Comparison of ENCODE assay signal across 18 cellular contexts in the genomic region with DNA sequence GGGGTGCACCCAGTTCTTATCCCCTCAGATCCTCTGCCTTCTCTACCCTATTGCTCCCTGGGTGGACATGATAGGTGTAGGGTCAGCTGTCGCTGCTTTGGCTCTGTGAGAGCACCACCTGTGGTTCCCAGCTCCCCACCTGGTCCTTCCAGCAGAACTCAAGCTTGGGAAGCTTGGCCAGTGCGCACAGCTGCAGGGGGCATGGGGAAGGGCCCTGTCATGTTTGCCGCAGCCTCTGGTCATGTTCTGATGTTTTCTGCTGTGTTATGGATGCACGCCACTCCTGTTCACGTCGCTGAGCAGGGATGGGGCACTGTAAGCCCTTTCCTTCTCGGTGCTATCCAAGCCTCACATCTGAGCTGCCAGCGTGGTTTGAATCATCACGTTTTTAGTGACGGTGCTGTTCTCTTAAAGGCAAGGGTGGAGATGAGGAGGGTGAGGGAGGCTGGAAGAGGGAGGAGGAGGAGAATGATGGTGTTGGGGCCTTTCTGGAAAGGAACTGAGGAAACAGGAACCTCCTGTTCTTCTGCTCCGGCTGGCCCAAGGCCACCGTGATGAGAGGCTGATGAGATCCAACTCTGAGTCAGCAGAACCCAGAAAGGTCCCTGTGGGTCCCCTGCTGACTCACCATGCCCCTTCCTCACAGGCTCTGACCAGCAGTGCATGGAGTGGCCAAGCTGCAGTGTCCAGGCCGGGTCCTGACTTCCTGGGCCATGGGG.
A peak's percentile ranks its signal among the peaks of the same experiment; 100 is the strongest.
DNase-seq lines count a peak whose midpoint lies in the region; ATAC-seq and TF ChIP-seq lines count a peak whose summit lies in the region.
"Had no signal": no experiment of that assay in that cellular context is flagged by ENCODE, and none has a peak within 500 bp of the region (broad histone marks: within the 10 kb centered on the region; RNA-seq: fewer than 3 reads in every experiment).

No MANE protein-coding gene starts in this region.

- H3K27ac Mint-ChIP-seq in neural crest cell (ENCODE audit: unreplicated experiment): peak overlapping the region; percentile 35
- H3K27ac Mint-ChIP-seq: naive thymus-derived CD8-positive, alpha-beta T cell; stimulated activated naive CD8-positive, alpha-beta T cell treated with anti-CD3 and anti-CD28 coated beads, Interleukin-15, amount 100 ng/mL, for 72 hours; type B pancreatic cell had no signal

- H3K9me3 Mint-ChIP-seq in neural crest cell: peaks cover 4% of the 10 kb centered on the region
- H3K9me3 Mint-ChIP-seq: central memory CD8-positive, alpha-beta T cell; naive thymus-derived CD8-positive, alpha-beta T cell; stimulated activated naive CD8-positive, alpha-beta T cell treated with anti-CD3 and anti-CD28 coated beads, Interleukin-15, amount 100 ng/mL, for 72 hours had no signal

- H3K9me3 ChIP-seq in body of pancreas: no peaks in the 10 kb centered on the region
- H3K9me3 ChIP-seq in hepatocyte (ENCODE audit: low read depth): no peaks in the 10 kb centered on the region
- no peaks in the 10 kb centered on the region for H3K9me3 ChIP-seq in Karpas-422 (ENCODE audit: low read length)
- H3K9me3 ChIP-seq: A549 had no signal

- no peak overlapping the region for H3K4me2 ChIP-seq in hepatocyte
- no peak overlapping the region for H3K4me2 ChIP-seq in Karpas-422 (ENCODE audit: low read depth, low read length, poor library complexity, severe bottlenecking)
- H3K4me2 ChIP-seq: A549 had no signal

- no peak for TF ChIP-seq POLR2A in body of pancreas (IDR thresholded peaks at IDR 0.05)

- H3K4me1 ChIP-seq in ACC112 (ENCODE audit: control insufficient read depth, insufficient read depth, low read length, unreplicated experiment): peaks cover 15% of the 10 kb centered on the region
- H3K4me1 ChIP-seq in body of pancreas: peaks cover 44% of the 10 kb centered on the region
- H3K4me1 ChIP-seq in hepatocyte (ENCODE audit: insufficient read depth): peaks cover 10% of the 10 kb centered on the region
- no peaks in the 10 kb centered on the region for H3K4me1 ChIP-seq in Karpas-422 (ENCODE audit: low read length)
- H3K4me1 ChIP-seq: A549 had no signal

- peak overlapping the region; percentile 49 for H3K27ac ChIP-seq in ACC112 (ENCODE audit: low read depth, low read length)
- H3K27ac ChIP-seq in body of pancreas: peak overlapping the region; percentile 23 to 79 (median 64)
- peak overlapping the region; percentile 47 for H3K27ac ChIP-seq in hepatocyte
- no peak overlapping the region for H3K27ac ChIP-seq in Karpas-422 (ENCODE audit: low read length)
- H3K27ac ChIP-seq: A549 had no signal

- H3K4me3 ChIP-seq in ACC112 (ENCODE audit: low read depth, low read length) (no peak overlapping the region), body of pancreas (no peak overlapping the region), hepatocyte (no peak overlapping the region), Karpas-422 (ENCODE audit: low read length) (no peak overlapping the region)
- H3K4me3 ChIP-seq: A549 had no signal

- DNase-seq in body of pancreas: peak; percentile 63 to 83 (median 79)
- no peak for DNase-seq in hepatocyte (ENCODE audit: low spot score)
- DNase-seq in neural crest cell (ENCODE audit: low read depth, low spot score): no peak
- DNase-seq in iPS-NIHi7 (ENCODE audit: extremely low spot score): no peak
- no peak for DNase-seq in Karpas-422
- DNase-seq in NCI-H2029 (lab: John Stamatoyannopoulos, UW): no peak
- DNase-seq: activated CD4-positive, alpha-beta T cell treated with anti-CD3 and anti-CD28 coated beads for 48 hours; activated effector memory CD4-positive, alpha-beta T cell treated with Interleukin-2 at 50 U/mL for 16 hours; effector memory CD4-positive, alpha-beta T cell; naive thymus-derived CD8-positive, alpha-beta T cell; NCI-H1105; stimulated activated naive CD8-positive, alpha-beta T cell treated with anti-CD3 and anti-CD28 coated beads, Interleukin-15, amount 100 ng/mL, for 72 hours had no signal

- no peaks in the 10 kb centered on the region for H3K79me2 ChIP-seq in ACC112 (ENCODE audit: control insufficient read depth, insufficient read depth, low read length, unreplicated experiment)
- H3K79me2 ChIP-seq in hepatocyte: no peaks in the 10 kb centered on the region
- no peaks in the 10 kb centered on the region for H3K79me2 ChIP-seq in Karpas-422 (ENCODE audit: low read length)

- no peaks in the 10 kb centered on the region for H3K27me3 ChIP-seq in ACC112 (ENCODE audit: insufficient read depth, low read length)
- H3K27me3 ChIP-seq in body of pancreas: no peaks in the 10 kb centered on the region
- H3K27me3 ChIP-seq in hepatocyte: no peaks in the 10 kb centered on the region
- no peaks in the 10 kb centered on the region for H3K27me3 ChIP-seq in Karpas-422 (ENCODE audit: low read length)

- no peaks in the 10 kb centered on the region for H3K27me3 Mint-ChIP-seq in neural crest cell (ENCODE audit: low read depth)
- H3K27me3 Mint-ChIP-seq: type B pancreatic cell had no signal

- H2AFZ ChIP-seq in ACC112 (ENCODE audit: low read length, unreplicated experiment) (peak overlapping the region; percentile 27), hepatocyte (no peak overlapping the region), Karpas-422 (ENCODE audit: low read length) (no peak overlapping the region)

- no peaks in the 10 kb centered on the region for H4K20me1 ChIP-seq in hepatocyte (ENCODE audit: insufficient read depth, poor library complexity, severe bottlenecking)
- no peaks in the 10 kb centered on the region for H4K20me1 ChIP-seq in Karpas-422 (ENCODE audit: insufficient read depth, low read depth, low read length)

- 18 to 28% methylated on average over 12 to 13 of the region's 13 CpGs for WGBS in body of pancreas, 2 donors
- WGBS in hepatocyte (ENCODE audit: low lambda C conversion rate, missing lambda C conversion rate): 87% methylated on average over 13 of the region's 13 CpGs

- ATAC-seq in body of pancreas: peak; percentile 73
- no peak for ATAC-seq in HG03378 (IDR thresholded peaks at IDR 0.05; ENCODE audit: unreplicated experiment)
- ATAC-seq: A549; naive thymus-derived CD8-positive, alpha-beta T cell; SK-N-SH treated with all-trans-retinoic acid at 6 μM for 48 hours; stimulated activated naive CD8-positive, alpha-beta T cell treated with anti-CD3 and anti-CD28 coated beads, Interleukin-15, amount 100 ng/mL, for 72 hours had no signal

- TF ChIP-seq CTCF in body of pancreas (IDR thresholded peaks at IDR 0.05): no peak
- TF ChIP-seq CTCF in hepatocyte (IDR thresholded peaks at IDR 0.05; ENCODE audit: poor library complexity): no peak
- TF ChIP-seq CTCF in neural crest cell (conservative IDR thresholded peaks at IDR 0.05): no peak

- H3K36me3 ChIP-seq in ACC112 (ENCODE audit: insufficient read depth, low read length) (no peaks in the 10 kb centered on the region), body of pancreas (replicated peaks in 1 of 2; ENCODE audit: insufficient read depth in 1 of 2, low read depth in 2 of 2) (no peaks in the 10 kb centered on the region), hepatocyte (replicated peaks; ENCODE audit: insufficient read depth, low read depth) (no peaks in the 10 kb centered on the region), Karpas-422 (ENCODE audit: insufficient read depth, low read length) (no peaks in the 10 kb centered on the region)

- H3K4me1 Mint-ChIP-seq in neural crest cell: no peaks in the 10 kb centered on the region
- H3K4me1 Mint-ChIP-seq: central memory CD8-positive, alpha-beta T cell; naive thymus-derived CD8-positive, alpha-beta T cell; stimulated activated naive CD8-positive, alpha-beta T cell treated with anti-CD3 and anti-CD28 coated beads, Interleukin-15, amount 100 ng/mL, for 72 hours had no signal

- H3K9me2 ChIP-seq in hepatocyte (replicated peaks; ENCODE audit: insufficient read depth) (no peaks in the 10 kb centered on the region), Karpas-422 (replicated peaks; ENCODE audit: insufficient read depth, low read length) (no peaks in the 10 kb centered on the region)

- intact Hi-C loops in body of pancreas (cut with DNase I): no loop called here

- no peak overlapping the region for H3K9ac ChIP-seq in Karpas-422 (ENCODE audit: low read length)

- H3K4me3 Mint-ChIP-seq in neural crest cell: no peak overlapping the region
- H3K4me3 Mint-ChIP-seq: central memory CD8-positive, alpha-beta T cell; naive thymus-derived CD8-positive, alpha-beta T cell; stimulated activated naive CD8-positive, alpha-beta T cell treated with anti-CD3 and anti-CD28 coated beads, Interleukin-15, amount 100 ng/mL, for 72 hours; type B pancreatic cell had no signal

- no peaks in the 10 kb centered on the region for H3K36me3 Mint-ChIP-seq in neural crest cell (ENCODE audit: low read depth)
- H3K36me3 Mint-ChIP-seq: type B pancreatic cell had no signal

Comparison
In these comparisons a context has a peak if more than half of its experiments do, and no peak if none do; other contexts are left out.
1. DNase-seq: peak in body of pancreas (4 of 4); none in hepatocyte (single experiment), neural crest cell (single experiment), iPS-NIHi7 (single experiment), Karpas-422 (single experiment) and NCI-H2029 (single experiment).